ENCODE assay signal across 23 cellular contexts in genomic region chr2:143710879-143711278, GRCh38.
DNase-seq lines count a peak whose midpoint lies in the region; ATAC-seq, FAIRE-seq and TF ChIP-seq lines count a peak whose summit lies in the region.
"Had no signal": no experiment of that assay in that cellular context is flagged by ENCODE, and none has a peak within 500 bp of the region (broad histone marks: within the 10 kb centered on the region; RNA-seq: fewer than 3 reads in every experiment).

No MANE protein-coding gene starts in this region.

- intact Hi-C loops in HepG2 (cut with micrococcal nuclease; ENCODE audit: unreplicated experiment): no loop called here
- intact Hi-C loops in right lobe of liver (cut with DNase I): no loop called here
- intact Hi-C loops in K562 (cut with micrococcal nuclease): no loop called here

- DNase-seq in HepG2 (ENCODE audit: low spot score) (no peak), right lobe of liver (no peak), K562 (ENCODE audit: extremely low read depth in 1 of 4, low spot score in 3 of 4) (no peak)
- DNase-seq in natural killer cell treated with Interleukin-12 subunit alpha and Interleukin-12 subunit beta and Interleukin-15 and Interleukin-18, amount 100 ng/mL, for 72 hours (ENCODE audit: low spot score): no peak
- DNase-seq: AML-193; CD4-positive, alpha-beta T cell; CD8-positive, alpha-beta memory T cell; COR-L47; DMS 273 treated with DMSO at 0.1 percent for 48 hours; DMS153; DMS53; DMS79; DND-41; EL; GDM1 had no signal

- H3K27ac ChIP-seq in HepG2 (ENCODE audit: extremely low read length, insufficient read depth, low read length): no peak overlapping the region
- H3K27ac ChIP-seq in right lobe of liver: no peak overlapping the region
- H3K27ac ChIP-seq in K562 (ENCODE audit: extremely low read depth, low read depth, low read length): no peak overlapping the region
- H3K27ac ChIP-seq: 22Rv1; A549; BLaER1 treated with 17β-estradiol and CSF1 and Interleukin-3, amounts not matched to agents 10 nM and 100 nM; C4-2B had no signal

- H4K20me1 ChIP-seq in HepG2 (ENCODE audit: insufficient read depth, low read length) (no peaks in the 10 kb centered on the region), K562 (replicated peaks; ENCODE audit: control insufficient read depth, insufficient read depth, low read length) (no peaks in the 10 kb centered on the region)
- H4K20me1 ChIP-seq: BLaER1 treated with 17β-estradiol and CSF1 and Interleukin-3, amounts not matched to agents 10 nM and 100 nM had no signal

- FAIRE-seq in HepG2 (lab: Jason Lieb, UNC) (no peak), K562 (lab: Jason Lieb, UNC) (no peak)
- FAIRE-seq: A549, GM12891, GM19239 had no signal

- TF ChIP-seq EP300 in HepG2 (IDR thresholded peaks at IDR 0.05; ENCODE audit: low read depth in 2 of 2, low read length in 2 of 2) (no peak), HepG2 (CRISPR knock-in tag; IDR thresholded peaks at IDR 0.05; ENCODE audit: borderline replicate concordance) (no peak), K562 (IDR thresholded peaks at IDR 0.05; ENCODE audit: low read length) (no peak)

- TF ChIP-seq CTCF in HepG2 (CRISPR knock-in tag; IDR thresholded peaks at IDR 0.05) (no peak), right lobe of liver (IDR thresholded peaks at IDR 0.05) (no peak), K562 (IDR thresholded peaks at IDR 0.05 in 2 of 3, conservative IDR thresholded peaks at IDR 0.05 in 1 of 3; ENCODE audit: insufficient read depth in 2 of 3, low read depth in 1 of 3, low read length in 3 of 3) (no peak)

- POLR2A ChIA-PET in HepG2 (lab: Yijun Ruan, JAX) (no interaction called here), K562 (lab: Yijun Ruan, JAX) (no interaction called here)

- H2AFZ ChIP-seq in HepG2 (ENCODE audit: low read length) (no peak overlapping the region), K562 (ENCODE audit: low read depth, low read length) (no peak overlapping the region)

- H3K27me3 Mint-ChIP-seq in natural killer cell treated with Interleukin-12 subunit alpha and Interleukin-12 subunit beta and Interleukin-15 and Interleukin-18, amount 100 ng/mL, for 72 hours: no peaks in the 10 kb centered on the region
- H3K27me3 Mint-ChIP-seq: B cell; CD4-positive, alpha-beta T cell; CD8-positive, alpha-beta memory T cell had no signal

- TF ChIP-seq RAD21 in HepG2 (CRISPR knock-in tag; IDR thresholded peaks at IDR 0.05) (no peak), K562 (CRISPR knock-in tag; conservative IDR thresholded peaks at IDR 0.05 in 1 of 2, IDR thresholded peaks at IDR 0.05 in 1 of 2) (no peak)

- no peaks in the 10 kb centered on the region for H3K79me2 ChIP-seq in HepG2 (ENCODE audit: insufficient read depth, low read length)
- H3K79me2 ChIP-seq in K562 (ENCODE audit: control insufficient read depth, insufficient read depth, low read length): no peaks in the 10 kb centered on the region

- no peaks in the 10 kb centered on the region for H3K9me1 ChIP-seq in K562 (ENCODE audit: control insufficient read depth, insufficient read depth, low read length)

- H3K4me3 Mint-ChIP-seq in natural killer cell treated with Interleukin-12 subunit alpha and Interleukin-12 subunit beta and Interleukin-15 and Interleukin-18, amount 100 ng/mL, for 72 hours: no peak overlapping the region
- H3K4me3 Mint-ChIP-seq: B cell; CD4-positive, alpha-beta T cell; CD8-positive, alpha-beta memory T cell had no signal

- H3K9ac ChIP-seq in HepG2 (ENCODE audit: insufficient read depth, low read depth, low read length) (no peak overlapping the region), K562 (ENCODE audit: insufficient read depth in 1 of 2, low read depth in 2 of 2, low read length in 2 of 2) (no peak overlapping the region)
- H3K9ac ChIP-seq: BLaER1 treated with 17β-estradiol and CSF1 and Interleukin-3, amounts not matched to agents 10 nM and 100 nM had no signal

- peaks cover 21 to 29% of the 10 kb centered on the region in 2 donors for H3K4me1 Mint-ChIP-seq in natural killer cell treated with Interleukin-12 subunit alpha and Interleukin-12 subunit beta and Interleukin-15 and Interleukin-18, amount 100 ng/mL, for 72 hours (ENCODE audit: low read depth in 2 of 2)

- H3K4me3 ChIP-seq in HepG2 (replicated peaks in 1 of 3; ENCODE audit: insufficient read depth in 1 of 3, low read depth in 2 of 3, low read length in 3 of 3): no peak overlapping the region
- H3K4me3 ChIP-seq in right lobe of liver: no peak overlapping the region
- H3K4me3 ChIP-seq in K562: no peak overlapping the region
- H3K4me3 ChIP-seq: A549; BLaER1 treated with 17β-estradiol and CSF1 and Interleukin-3, amounts not matched to agents 10 nM and 100 nM had no signal

- H3K4me2 ChIP-seq in HepG2 (ENCODE audit: low read depth, low read length) (no peak overlapping the region), K562 (ENCODE audit: insufficient read depth, low read length) (no peak overlapping the region)
- H3K4me2 ChIP-seq: A549; BLaER1 treated with 17β-estradiol and CSF1 and Interleukin-3, amounts not matched to agents 10 nM and 100 nM had no signal

- 1% methylated on average over 2 of the region's 2 CpGs for WGBS in HepG2 (ENCODE audit: low lambda C conversion rate)
- WGBS in right lobe of liver (ENCODE audit: insufficient coverage, low coverage, low lambda C conversion rate, missing lambda C conversion rate): 79% methylated on average over 2 of the region's 2 CpGs
- 24% methylated on average over 2 of the region's 2 CpGs for WGBS in K562 (ENCODE audit: insufficient coverage, low coverage, missing lambda C conversion rate)

- H3K4me1 ChIP-seq in HepG2 (ENCODE audit: insufficient read depth, low read length) (no peaks in the 10 kb centered on the region), right lobe of liver (no peaks in the 10 kb centered on the region), K562 (replicated peaks in 1 of 2; ENCODE audit: control insufficient read depth in 2 of 2, insufficient read depth in 2 of 2, low read length in 2 of 2) (no peaks in the 10 kb centered on the region)
- H3K4me1 ChIP-seq: A549; BLaER1 treated with 17β-estradiol and CSF1 and Interleukin-3, amounts not matched to agents 10 nM and 100 nM had no signal

- BruUV-seq in HepG2 (replicated peaks; lab: Mats Ljungman, UMichigan): no TSS peak
- BruUV-seq in K562 (replicated peaks; lab: Mats Ljungman, UMichigan): no TSS peak

- in situ Hi-C loops in HepG2 (cut with HindIII; ENCODE audit: extremely low pct_ligation_motif_present, low pct_unique_long_range_greater_than_20kb) (no loop called here), K562 (cut with MboI) (no loop called here)

- peaks cover 4% of the 10 kb centered on the region for H3K9me3 Mint-ChIP-seq in natural killer cell treated with Interleukin-12 subunit alpha and Interleukin-12 subunit beta and Interleukin-15 and Interleukin-18, amount 100 ng/mL, for 72 hours

- H3K36me3 Mint-ChIP-seq in natural killer cell treated with Interleukin-12 subunit alpha and Interleukin-12 subunit beta and Interleukin-15 and Interleukin-18, amount 100 ng/mL, for 72 hours: peaks cover 63% of the 10 kb centered on the region

- no peak for ATAC-seq in HepG2
- no peak for ATAC-seq in right lobe of liver
- no peak for ATAC-seq in K562
- no peak for ATAC-seq in natural killer cell treated with Interleukin-12 subunit alpha and Interleukin-12 subunit beta and Interleukin-15 and Interleukin-18, amount 100 ng/mL, for 72 hours
- ATAC-seq in GM21619 (IDR thresholded peaks at IDR 0.05; ENCODE audit: unreplicated experiment): no peak
- ATAC-seq: A549 had no signal

- no peak overlapping the region for H3K27ac Mint-ChIP-seq in natural killer cell treated with Interleukin-12 subunit alpha and Interleukin-12 subunit beta and Interleukin-15 and Interleukin-18, amount 100 ng/mL, for 72 hours
- H3K27ac Mint-ChIP-seq: B cell; CD4-positive, alpha-beta T cell had no signal

- CTCF ChIA-PET in HepG2 (lab: Yijun Ruan, JAX; ENCODE audit: low intra/inter-chr PET ratio, low total read pairs) (no interaction called here), K562 (lab: Yijun Ruan, JAX; ENCODE audit: low intra/inter-chr PET ratio) (no interaction called here)

- H3K9me3 ChIP-seq in HepG2 (ENCODE audit: low read length) (peaks cover 17% of the 10 kb centered on the region), right lobe of liver (no peaks in the 10 kb centered on the region), K562 (replicated peaks; ENCODE audit: control insufficient read depth, insufficient read depth, low read depth, low read length) (no peaks in the 10 kb centered on the region; the same call in 1 of the 2 replicates)

- TF ChIP-seq POLR2A in HepG2 (IDR thresholded peaks at IDR 0.05; ENCODE audit: insufficient read depth in 1 of 2, low read depth in 2 of 2, low read length in 2 of 2) (no peak), right lobe of liver (IDR thresholded peaks at IDR 0.05) (no peak), K562 (conservative IDR thresholded peaks at IDR 0.05) (no peak)

- no peaks in the 10 kb centered on the region for H3K27me3 ChIP-seq in HepG2 (ENCODE audit: control insufficient read depth in 1 of 2, insufficient read depth in 2 of 2, low read length in 2 of 2)
- no peaks in the 10 kb centered on the region for H3K27me3 ChIP-seq in right lobe of liver
- H3K27me3 ChIP-seq in K562 (ENCODE audit: control insufficient read depth in 2 of 2, insufficient read depth in 2 of 2, low read length in 2 of 2): no peaks in the 10 kb centered on the region
- H3K27me3 ChIP-seq: BLaER1 treated with 17β-estradiol and CSF1 and Interleukin-3, amounts not matched to agents 10 nM and 100 nM had no signal

- H3K36me3 ChIP-seq in HepG2 (replicated peaks in 1 of 2; ENCODE audit: control insufficient read depth in 1 of 2, insufficient read depth in 2 of 2, low read length in 2 of 2): no peaks in the 10 kb centered on the region
- no peaks in the 10 kb centered on the region for H3K36me3 ChIP-seq in right lobe of liver
- H3K36me3 ChIP-seq in K562 (ENCODE audit: control insufficient read depth, insufficient read depth, low read length): no peaks in the 10 kb centered on the region
